In the genomic region with DNA sequence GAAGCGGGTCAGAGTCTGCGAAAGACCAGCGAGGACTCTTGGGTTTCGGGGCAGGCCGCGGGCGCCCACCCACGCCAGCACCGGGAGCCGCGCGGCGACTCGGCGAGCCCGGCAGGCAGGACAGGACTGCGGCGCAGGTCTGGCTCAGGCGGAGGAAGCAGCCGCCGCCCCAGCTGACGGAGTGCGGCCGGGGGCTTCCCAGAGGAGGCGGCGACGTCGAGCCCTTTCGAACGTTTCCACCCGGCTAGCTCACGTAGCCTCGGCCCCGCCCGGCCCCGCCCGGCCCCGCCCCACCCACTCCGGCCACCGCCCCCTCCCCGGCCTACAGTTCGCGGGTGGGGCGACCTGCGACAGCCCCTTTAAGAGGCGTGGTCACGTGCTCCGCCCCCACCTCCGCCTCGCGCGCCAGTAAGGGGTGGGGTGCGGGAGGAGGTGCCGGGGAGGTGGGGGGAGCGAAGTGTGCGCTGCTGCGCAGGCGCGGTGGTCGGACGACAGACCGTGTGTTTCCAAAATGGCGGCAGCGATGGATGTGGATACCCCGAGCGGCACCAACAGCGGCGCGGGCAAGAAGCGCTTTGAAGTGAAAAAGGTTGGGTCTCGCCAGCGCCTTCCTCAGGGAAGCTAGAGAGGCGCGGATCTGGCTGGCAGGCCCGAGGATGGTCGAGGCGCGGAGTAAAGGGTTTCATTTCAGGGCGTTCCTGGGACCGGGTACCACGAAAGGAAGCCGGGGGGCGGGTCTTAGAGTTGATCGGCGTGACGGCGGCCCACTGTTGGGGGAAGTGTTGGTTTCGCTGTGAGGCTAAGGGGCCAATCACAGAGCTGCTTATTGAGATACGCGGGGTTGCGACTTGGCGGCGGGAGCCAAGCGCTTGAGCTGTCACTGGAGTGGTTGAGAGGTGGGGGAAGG, we compare ENCODE assay signal across 8 cellular contexts. TPM values are rescaled to one million over a fixed set of nuclear protein-coding genes. Genes with fewer than 3 reads are reported as not detected.
DNase-seq lines count a peak whose midpoint lies in the region; ATAC-seq and TF ChIP-seq lines count a peak whose summit lies in the region.

TSS of gene RBX1 (plus strand) at position 491 of the 907 bp plus-strand sequence. CDS start at position 512, 21 bp downstream.

- no peak for TF ChIP-seq CTCF in GM06990 (IDR thresholded peaks at IDR 0.05; ENCODE audit: insufficient read depth, low read length, poor library complexity, severe bottlenecking)

- H3K27ac ChIP-seq in temporal lobe (ENCODE audit: low read depth, low read length), result peak within 1 kb of the TSS; percentile 95

- H3K36me3 Mint-ChIP-seq in activated naive CD4-positive, alpha-beta T cell treated with anti-CD3 and anti-CD28 coated beads, Interleukin-2, amount 50 U/mL, for 72 hours, result peaks cover 11 to 25% of the 10 kb centered on the region in 2 donors

- peaks cover 2% of the 10 kb centered on the region for H3K36me3 ChIP-seq in GM06990 (ENCODE audit: control insufficient read depth, insufficient read depth, low read length)

- no peaks in the 10 kb centered on the region for H3K27me3 ChIP-seq in GM06990 (replicated peaks; ENCODE audit: control insufficient read depth, insufficient read depth, low read length)

- peak within 1 kb of the TSS; percentile 91 to 100 for H3K27ac Mint-ChIP-seq in activated naive CD4-positive, alpha-beta T cell treated with anti-CD3 and anti-CD28 coated beads, Interleukin-2, amount 50 U/mL, for 72 hours

- H3K4me3 ChIP-seq in GM06990 (replicated peaks; ENCODE audit: low read depth, low read length), result peak within 1 kb of the TSS; percentile 89

- no peaks in the 10 kb centered on the region for H3K9me3 Mint-ChIP-seq in activated naive CD4-positive, alpha-beta T cell treated with anti-CD3 and anti-CD28 coated beads, Interleukin-2, amount 50 U/mL, for 72 hours

- ATAC-seq in HG02588 (IDR thresholded peaks at IDR 0.05; ENCODE audit: unreplicated experiment), result peak; percentile 68
- ATAC-seq in SK-N-SH treated with all-trans-retinoic acid at 6 μM for 48 hours, result peak; percentile 94
- peak; percentile 87 to 88 for ATAC-seq in activated naive CD4-positive, alpha-beta T cell treated with anti-CD3 and anti-CD28 coated beads, Interleukin-2, amount 50 U/mL, for 72 hours

- DNase-seq in GM06990 (ENCODE audit: extremely low read depth, insufficient read length) (peak; percentile 99), NCI-H1092 (lab: John Stamatoyannopoulos, UW) (peak; percentile 96), glomerular endothelial cell (ENCODE audit: extremely low read depth, low read depth, low spot score) (peak; percentile 87), occipital lobe (lab: John Stamatoyannopoulos, UW) (peak; percentile 95)
- DNase-seq in activated naive CD4-positive, alpha-beta T cell treated with anti-CD3 and anti-CD28 coated beads, Interleukin-2, amount 50 U/mL, for 72 hours (ENCODE audit: low spot score in 2 of 2), result peak; percentile 98 to 99

TF ChIP-seq in SK-N-SH treated with all-trans-retinoic acid at 6 μM for 48 hours, 23 proteins besides CTCF, POLR2A, EP300 and RAD21:
- TF ChIP-seq RARB (CRISPR knock-in tag; IDR thresholded peaks at IDR 0.05) (no peak), ISL1 (CRISPR knock-in tag; IDR thresholded peaks at IDR 0.05) (no peak), OSR1 (CRISPR knock-in tag; IDR thresholded peaks at IDR 0.05) (no peak), TCF4 (CRISPR knock-in tag; IDR thresholded peaks at IDR 0.05; ENCODE audit: borderline replicate concordance) (no peak), CSDC2 (CRISPR knock-in tag; IDR thresholded peaks at IDR 0.05) (no peak), ZNF8 (CRISPR knock-in tag; IDR thresholded peaks at IDR 0.05) (no peak), ZNF565 (CRISPR knock-in tag; conservative IDR thresholded peaks at IDR 0.05; ENCODE audit: low read depth) (no peak), ZNF70 (CRISPR knock-in tag; IDR thresholded peaks at IDR 0.05) (no peak), BACH2 (CRISPR knock-in tag; IDR thresholded peaks at IDR 0.05; ENCODE audit: borderline replicate concordance) (no peak), SNAI2 (CRISPR knock-in tag; IDR thresholded peaks at IDR 0.05) (no peak), ARNTL (CRISPR knock-in tag; IDR thresholded peaks at IDR 0.05; ENCODE audit: borderline replicate concordance, low read depth) (no peak)
- TF ChIP-seq, protein P1, sequence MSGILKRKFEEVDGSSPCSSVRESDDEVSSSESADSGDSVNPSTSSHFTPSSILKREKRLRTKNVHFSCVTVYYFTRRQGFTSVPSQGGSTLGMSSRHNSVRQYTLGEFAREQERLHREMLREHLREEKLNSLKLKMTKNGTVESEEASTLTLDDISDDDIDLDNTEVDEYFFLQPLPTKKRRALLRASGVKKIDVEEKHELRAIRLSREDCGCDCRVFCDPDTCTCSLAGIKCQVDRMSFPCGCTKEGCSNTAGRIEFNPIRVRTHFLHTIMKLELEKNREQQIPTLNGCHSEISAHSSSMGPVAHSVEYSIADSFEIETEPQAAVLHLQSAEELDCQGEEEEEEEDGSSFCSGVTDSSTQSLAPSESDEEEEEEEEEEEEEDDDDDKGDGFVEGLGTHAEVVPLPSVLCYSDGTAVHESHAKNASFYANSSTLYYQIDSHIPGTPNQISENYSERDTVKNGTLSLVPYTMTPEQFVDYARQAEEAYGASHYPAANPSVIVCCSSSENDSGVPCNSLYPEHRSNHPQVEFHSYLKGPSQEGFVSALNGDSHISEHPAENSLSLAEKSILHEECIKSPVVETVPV (CRISPR knock-in tag; IDR thresholded peaks at IDR 0.05), result no peak

RNA-seq across cellular contexts. Expression of gene RBX1, which starts in this region (rescaled TPM):
- 10 to 100 TPM; 59.1 to 99.9 TPM for total RNA-seq in activated naive CD4-positive, alpha-beta T cell treated with anti-CD3 and anti-CD28 coated beads, Interleukin-2, amount 50 U/mL, for 72 hours
- 55.1 and 69.7 TPM in 2 replicates for total RNA-seq in glomerular endothelial cell
- total RNA-seq in occipital lobe, result 83.9 TPM
- total RNA-seq in temporal lobe, result 36.4 TPM

Comparison
In these comparisons a context has a peak if more than half of its experiments do, and no peak if none do; other contexts are left out.
1. Peak in every context shown above with its lines: DNase-seq, ATAC-seq, H3K4me3 ChIP-seq and H3K27ac ChIP-seq.